ENCODE assay signal across 9 cellular contexts in genomic region chr22:50581031-50581949, GRCh38. TPM values are rescaled to one million over a fixed set of nuclear protein-coding genes. Genes with fewer than 3 reads are reported as not detected.
A peak's percentile ranks its signal among the peaks of the same experiment; 100 is the strongest.
DNase-seq lines count a peak whose midpoint lies in the region; ATAC-seq and TF ChIP-seq lines count a peak whose summit lies in the region.
"Had no signal": no experiment of that assay in that cellular context is flagged by ENCODE, and none has a peak within 500 bp of the region (broad histone marks: within the 10 kb centered on the region; RNA-seq: fewer than 3 reads in every experiment).

No MANE protein-coding gene starts in this region.

- no peaks in the 10 kb centered on the region for H3K9me3 Mint-ChIP-seq in activated naive CD4-positive, alpha-beta T cell treated with anti-CD3 and anti-CD28 coated beads, Interleukin-2, amount 50 U/mL, for 24 hours
- no peaks in the 10 kb centered on the region for H3K9me3 Mint-ChIP-seq in brain
- H3K9me3 Mint-ChIP-seq in memory B cell: no peaks in the 10 kb centered on the region

- no peak for DNase-seq in activated naive CD4-positive, alpha-beta T cell (lab: John Stamatoyannopoulos, UW)
- DNase-seq in memory B cell (ENCODE audit: low spot score in 2 of 2): no peak
- DNase-seq in upper lobe of left lung: no peak
- no peak for DNase-seq in KG1 (lab: John Stamatoyannopoulos, UW)
- no peak for DNase-seq in T1000 (lab: John Stamatoyannopoulos, UW)
- no peak for DNase-seq in NCI-H774 (lab: John Stamatoyannopoulos, UW)

- TF ChIP-seq CTCF in brain (conservative IDR thresholded peaks at IDR 0.05): no peak
- TF ChIP-seq CTCF in upper lobe of left lung (IDR thresholded peaks at IDR 0.05): no peak

- no peaks in the 10 kb centered on the region for H3K27me3 Mint-ChIP-seq in activated naive CD4-positive, alpha-beta T cell treated with anti-CD3 and anti-CD28 coated beads, Interleukin-2, amount 50 U/mL, for 24 hours
- peaks cover 4% of the 10 kb centered on the region for H3K27me3 Mint-ChIP-seq in brain
- H3K27me3 Mint-ChIP-seq in memory B cell: no peaks in the 10 kb centered on the region

- no peaks in the 10 kb centered on the region for H3K36me3 Mint-ChIP-seq in activated naive CD4-positive, alpha-beta T cell treated with anti-CD3 and anti-CD28 coated beads, Interleukin-2, amount 50 U/mL, for 24 hours
- H3K36me3 Mint-ChIP-seq in brain (peaks cover under 1% of the 10 kb centered on the region), memory B cell (peaks cover 1% of the 10 kb centered on the region)

- TF ChIP-seq EP300 in upper lobe of left lung (IDR thresholded peaks at IDR 0.05): no peak

- H3K27ac ChIP-seq in upper lobe of left lung: peak overlapping the region; percentile 96 to 99 (median 99)

- peak overlapping the region; percentile 84 for H3K4me3 Mint-ChIP-seq in activated naive CD4-positive, alpha-beta T cell treated with anti-CD3 and anti-CD28 coated beads, Interleukin-2, amount 50 U/mL, for 24 hours
- H3K4me3 Mint-ChIP-seq in brain (peak overlapping the region; percentile 85 to 90 (median 90)), memory B cell (peak overlapping the region; percentile 92)

- ATAC-seq in memory B cell (ENCODE audit: low read depth) (no peak), upper lobe of left lung (ENCODE audit: low FRiP score in 2 of 2) (no peak)

- no peaks in the 10 kb centered on the region for H3K27me3 ChIP-seq in upper lobe of left lung

- WGBS in upper lobe of left lung, 2 donors: 79 to 89% methylated on average over 14 to 22 of the region's 22 CpGs

- peaks cover 23% of the 10 kb centered on the region for H3K4me1 Mint-ChIP-seq in activated naive CD4-positive, alpha-beta T cell treated with anti-CD3 and anti-CD28 coated beads, Interleukin-2, amount 50 U/mL, for 24 hours
- H3K4me1 Mint-ChIP-seq in brain (peaks cover 18% of the 10 kb centered on the region), memory B cell (peaks cover 10% of the 10 kb centered on the region)

- H3K27ac Mint-ChIP-seq in activated naive CD4-positive, alpha-beta T cell treated with anti-CD3 and anti-CD28 coated beads, Interleukin-2, amount 50 U/mL, for 24 hours: no peak overlapping the region
- H3K27ac Mint-ChIP-seq in brain: peak overlapping the region in 4 of 5 experiments; percentile 46 to 95 (median 92)
- H3K27ac Mint-ChIP-seq in memory B cell: peak overlapping the region; percentile 96

- H3K36me3 ChIP-seq in upper lobe of left lung: peaks cover 0 to 15% (median 10%) of the 10 kb centered on the region in 4 donors

- H3K9me3 ChIP-seq in upper lobe of left lung: no peaks in the 10 kb centered on the region

- H3K4me3 ChIP-seq in upper lobe of left lung: peak overlapping the region; percentile 63 to 93 (median 78)

- TF ChIP-seq POLR2A in upper lobe of left lung (IDR thresholded peaks at IDR 0.05): no peak

- H3K4me1 ChIP-seq in upper lobe of left lung: peaks cover 19 to 39% (median 28%) of the 10 kb centered on the region in 4 donors

RNA-seq across cellular contexts. Expression of gene CHKB, which starts 1.4 kb away (rescaled TPM):
- polyA plus RNA-seq in brain (ENCODE audit: insufficient read depth, low read depth, low replicate concordance): 11.8 TPM
- total RNA-seq in upper lobe of left lung: 100 to 1,000 TPM in 2 of 6 donors, 10 to 100 TPM in 4; 42.7 to 294 (median 87.8) TPM

RNA-seq across cellular contexts. Expression of gene CPT1B, which starts 3.1 kb away (rescaled TPM):
- polyA plus RNA-seq in brain (ENCODE audit: insufficient read depth, low read depth, low replicate concordance): 6.1 TPM
- total RNA-seq in upper lobe of left lung: 10 to 100 TPM in 5 of 6 donors, 1 to 10 TPM in 1; 7.3 to 54.5 (median 19.4) TPM

RNA-seq across cellular contexts. Expression of gene SYCE3, which starts 18.6 kb away (rescaled TPM):
- polyA plus RNA-seq in brain (ENCODE audit: insufficient read depth, low read depth, low replicate concordance): 2.9 TPM
- 1 to 10 TPM in 1 of 6 donors, not detected in 5; 3.4 TPM for total RNA-seq in upper lobe of left lung
- total RNA-seq: myocyte had no signal

RNA-seq across cellular contexts. Expression of gene MAPK8IP2, which starts 19.3 kb away (rescaled TPM):
- 95.4 TPM for polyA plus RNA-seq in brain (ENCODE audit: insufficient read depth, low read depth, low replicate concordance)
- total RNA-seq in upper lobe of left lung: 1 to 10 TPM; 1.0 to 5.5 (median 3.4) TPM

RNA-seq across cellular contexts. Expression of gene KLHDC7B, which starts 35.6 kb away (rescaled TPM):
- not detected for polyA plus RNA-seq in brain (ENCODE audit: insufficient read depth, low read depth, low replicate concordance)
- total RNA-seq in upper lobe of left lung: 1 to 10 TPM in 2 of 6 donors, under 1 TPM in 2, not detected in 2; 0.39 to 1.5 (median 0.81) TPM
- total RNA-seq: myocyte had no signal
